In genomic region chr3:65907232-65908130, GRCh38 we compare ENCODE assay signal across 32 cellular contexts.
A peak's percentile ranks its signal among the peaks of the same experiment; 100 is the strongest.
DNase-seq lines count a peak whose midpoint lies in the region; ATAC-seq and TF ChIP-seq lines count a peak whose summit lies in the region.
"Had no signal": no experiment of that assay in that cellular context is flagged by ENCODE, and none has a peak within 500 bp of the region (broad histone marks: within the 10 kb centered on the region; RNA-seq: fewer than 3 reads in every experiment).

No MANE protein-coding gene starts in this region.

- no peak for TF ChIP-seq CTCF in cardiac muscle cell (IDR thresholded peaks at IDR 0.05; ENCODE audit: low read depth, low read length)
- no peak for TF ChIP-seq CTCF in WTC11 (IDR thresholded peaks at IDR 0.05)
- TF ChIP-seq CTCF in thyroid gland (IDR thresholded peaks at IDR 0.05) = peak in 1 of 6 experiments; percentile 5

- POLR2A ChIA-PET in WTC11 (lab: Charles Lee) = no interaction called here

- CTCF ChIA-PET in WTC11 (lab: Charles Lee) = interaction anchor here (1.0 to 1.1 kb wide), 2 partner anchors 16 to 76 kb away, joined by 4 read pairs; no protein-coding TSS in a partner anchor

- H3K4me3 ChIP-seq in cardiac muscle cell (no peak overlapping the region), thyroid gland (replicated peaks in 1 of 3) (no peak overlapping the region)
- H3K4me3 ChIP-seq: gastrocnemius medialis, left lung, pancreas, SK-N-MC, skin epidermis, testis, uterus had no signal

- H3K9me3 ChIP-seq in cardiac muscle cell (ENCODE audit: low read depth) (no peaks in the 10 kb centered on the region), thyroid gland (no peaks in the 10 kb centered on the region)
- H3K9me3 ChIP-seq: Caco-2, gastrocnemius medialis, left lung, pancreas, testis, uterus had no signal

- WGBS in thyroid gland, 2 donors = 75 to 81% methylated on average over 9 of the region's 9 CpGs

- intact Hi-C loops in left ventricle myocardium superior (cut with micrococcal nuclease) = no loop called here
- intact Hi-C loops in thyroid gland (cut with DNase I) = no loop called here

- H3K36me3 ChIP-seq in cardiac muscle cell (no peaks in the 10 kb centered on the region), thyroid gland (no peaks in the 10 kb centered on the region)
- H3K36me3 ChIP-seq: gastrocnemius medialis, left lung, pancreas, uterus had no signal

- peak in 1 of 2 donors; percentile 60 for DNase-seq in cardiac muscle cell (ENCODE audit: low read depth in 1 of 2, low spot score in 1 of 2)
- DNase-seq in left ventricle myocardium superior = no peak
- DNase-seq in WTC11 (ENCODE audit: low spot score) = no peak
- peak; percentile 59 for DNase-seq in islet precursor cell
- DNase-seq in thyroid gland = no peak
- no peak for DNase-seq in NCI-H1417 (lab: John Stamatoyannopoulos, UW)
- no peak for DNase-seq in activated effector memory CD4-positive, alpha-beta T cell treated with anti-CD3 and anti-CD28 coated beads, Interleukin-2, amount 50 U/mL, for 16 hours
- no peak for DNase-seq in stimulated activated CD4-positive, alpha-beta T cell treated with anti-CD3 and anti-CD28 coated beads, Interleukin-12 subunit alpha, Interleukin-12 subunit beta, amount 100 ng/mL, for 4 hours
- DNase-seq: 8988T; activated CD4-positive, alpha-beta T cell treated with anti-CD3 and anti-CD28 coated beads, Interleukin-2, amount 50 U/mL, for 48 hours; activated naive CD4-positive, alpha-beta T cell treated with Interleukin-2 at 50 U/mL for 16 hours; Caco-2; cerebellar nuclear complex; dermis blood vessel endothelial cell; DMS79 treated with DMSO at 0.1 percent for 48 hours; gastrocnemius medialis; GF-D8; left lung; mesenchymal stem cell; MV-4-11; NCI-H146; NCI-H446; pancreas; testis; uterus had no signal

- H3K27me3 Mint-ChIP-seq in WTC11 (ENCODE audit: low read depth) = no peaks in the 10 kb centered on the region
- H3K27me3 Mint-ChIP-seq: stimulated activated naive CD8-positive, alpha-beta T cell treated with anti-CD3 and anti-CD28 coated beads, Interleukin-15, Interleukin-2, amounts not matched to agents 100 ng/mL and 50 ng/mL, for 24 hours had no signal

- TF ChIP-seq POLR2A in thyroid gland (IDR thresholded peaks at IDR 0.05) = no peak

- no peaks in the 10 kb centered on the region for H3K27me3 ChIP-seq in cardiac muscle cell
- no peaks in the 10 kb centered on the region for H3K27me3 ChIP-seq in thyroid gland
- H3K27me3 ChIP-seq: gastrocnemius medialis, left lung, pancreas, testis, uterus had no signal

- no peaks in the 10 kb centered on the region for H3K36me3 Mint-ChIP-seq in WTC11
- H3K36me3 Mint-ChIP-seq: CD14-positive monocyte had no signal

- H3K4me3 Mint-ChIP-seq in WTC11 = no peak overlapping the region
- H3K4me3 Mint-ChIP-seq: CD14-positive monocyte; neural crest cell; stimulated activated naive CD8-positive, alpha-beta T cell treated with anti-CD3 and anti-CD28 coated beads, Interleukin-15, Interleukin-2, amounts not matched to agents 100 ng/mL and 50 ng/mL, for 24 hours had no signal

- H3K4me1 Mint-ChIP-seq in WTC11 = peaks cover 39% of the 10 kb centered on the region
- H3K4me1 Mint-ChIP-seq: CD14-positive monocyte had no signal

- peak overlapping the region; percentile 4 for H3K27ac ChIP-seq in cardiac muscle cell
- peak overlapping the region in 2 of 3 donors; percentile 16 to 39 for H3K27ac ChIP-seq in thyroid gland
- H3K27ac ChIP-seq: gastrocnemius medialis, left lung, pancreas, SK-N-MC, skin epidermis, testis, uterus had no signal

- H3K4me1 ChIP-seq in cardiac muscle cell (ENCODE audit: low read depth) (peaks cover 23% of the 10 kb centered on the region), thyroid gland (peaks cover 8 to 15% of the 10 kb centered on the region in 2 donors)
- H3K4me1 ChIP-seq: left lung, testis, uterus had no signal

- H3K27ac Mint-ChIP-seq in WTC11 = no peak overlapping the region
- H3K27ac Mint-ChIP-seq: CD14-positive monocyte; stimulated activated naive CD8-positive, alpha-beta T cell treated with anti-CD3 and anti-CD28 coated beads, Interleukin-15, Interleukin-2, amounts not matched to agents 100 ng/mL and 50 ng/mL, for 24 hours had no signal

- no peaks in the 10 kb centered on the region for H3K9me3 Mint-ChIP-seq in WTC11
- H3K9me3 Mint-ChIP-seq: neural crest cell; stimulated activated naive CD8-positive, alpha-beta T cell treated with anti-CD3 and anti-CD28 coated beads, Interleukin-15, Interleukin-2, amounts not matched to agents 100 ng/mL and 50 ng/mL, for 24 hours had no signal

- no peak for ATAC-seq in left ventricle myocardium superior
- ATAC-seq in WTC11 = peak; percentile 79
- ATAC-seq: activated CD4-positive, CD25-positive, alpha-beta regulatory T cell treated with anti-CD3 and anti-CD28 coated beads, Interleukin-2, amount 50 U/mL, for 24 hours; gastrocnemius medialis; HCT116; left lung; pancreas had no signal

TF ChIP-seq in WTC11, 78 proteins besides CTCF, POLR2A, EP300 and RAD21:
- TF ChIP-seq ZNF396 (CRISPR knock-in tag; IDR thresholded peaks at IDR 0.05; ENCODE audit: borderline replicate concordance) (no peak), MYBL2 (CRISPR knock-in tag; IDR thresholded peaks at IDR 0.05) (no peak), EMX1 (CRISPR knock-in tag; IDR thresholded peaks at IDR 0.05) (no peak), HMGXB4 (CRISPR knock-in tag; IDR thresholded peaks at IDR 0.05) (no peak), ZNF512 (CRISPR knock-in tag; IDR thresholded peaks at IDR 0.05; ENCODE audit: borderline replicate concordance) (no peak), JUN (CRISPR knock-in tag; IDR thresholded peaks at IDR 0.05) (no peak), CREM (CRISPR knock-in tag; IDR thresholded peaks at IDR 0.05) (no peak), USF2 (CRISPR knock-in tag; IDR thresholded peaks at IDR 0.05) (no peak), ZNF425 (CRISPR knock-in tag; conservative IDR thresholded peaks at IDR 0.05) (no peak), CREB1 (CRISPR knock-in tag; IDR thresholded peaks at IDR 0.05) (no peak)
